In genomic region chr13:23639672-23640275, GRCh38 we compare ENCODE assay signal across 19 cellular contexts.
A peak's percentile ranks its signal among the peaks of the same experiment; 100 is the strongest.
DNase-seq lines count a peak whose midpoint lies in the region; ATAC-seq and TF ChIP-seq lines count a peak whose summit lies in the region.
"Had no signal": no experiment of that assay in that cellular context is flagged by ENCODE, and none has a peak within 500 bp of the region (broad histone marks: within the 10 kb centered on the region; RNA-seq: fewer than 3 reads in every experiment).

No MANE protein-coding gene starts in this region.

- no peaks in the 10 kb centered on the region for H3K27me3 ChIP-seq in body of pancreas
- H3K27me3 ChIP-seq: vagina had no signal

- no peaks in the 10 kb centered on the region for H3K9me3 ChIP-seq in body of pancreas
- H3K9me3 ChIP-seq: SK-N-SH, vagina had no signal

- H3K4me3 ChIP-seq in body of pancreas = no peak overlapping the region
- H3K4me3 ChIP-seq: vagina had no signal

- WGBS in body of pancreas, 2 donors = 58 to 59% methylated on average over 11 of the region's 11 CpGs

- H3K36me3 ChIP-seq in body of pancreas (replicated peaks in 1 of 2; ENCODE audit: insufficient read depth in 1 of 2, low read depth in 2 of 2) = no peaks in the 10 kb centered on the region
- H3K36me3 ChIP-seq: vagina, WERI-Rb-1 had no signal

- intact Hi-C loops in body of pancreas (cut with DNase I) = no loop called here

- TF ChIP-seq POLR2A in body of pancreas (IDR thresholded peaks at IDR 0.05) = no peak

- peak; percentile 81 for DNase-seq in NCI-H345 (lab: John Stamatoyannopoulos, UW)
- no peak for DNase-seq in body of pancreas
- peak; percentile 54 for DNase-seq in left kidney (ENCODE audit: low read depth, low spot score)
- DNase-seq in substantia nigra (lab: John Stamatoyannopoulos, UW) = peak in 6 of 49 donors; percentile 12 to 58 (median 38)
- no peak for DNase-seq in germinal center (ENCODE audit: low spot score)
- DNase-seq in NCI-H446 treated with DMSO at 0.1 percent for 48 hours (lab: John Stamatoyannopoulos, UW) = no peak
- DNase-seq: CD8-positive, alpha-beta T cell; DMS53; endodermal cell; GDM1; KBM-7; left colon; natural killer cell; NCI-H1694; NCI-H2227 treated with DMSO at 0.1 percent for 48 hours; SK-N-SH; WERI-Rb-1 had no signal

- H3K4me1 ChIP-seq in body of pancreas = no peaks in the 10 kb centered on the region

- TF ChIP-seq CTCF in body of pancreas (IDR thresholded peaks at IDR 0.05) = no peak

- peak overlapping the region in 3 of 4 donors; percentile 29 to 68 (median 43) for H3K27ac ChIP-seq in body of pancreas
- H3K27ac ChIP-seq in substantia nigra (ENCODE audit: low read depth, low read length, poor library complexity, severe bottlenecking) = peak overlapping the region; percentile 89
- H3K27ac ChIP-seq: vagina, WERI-Rb-1 had no signal

- ATAC-seq in body of pancreas = peak; percentile 59
- ATAC-seq in GM19397 (IDR thresholded peaks at IDR 0.05; ENCODE audit: unreplicated experiment) = no peak
- ATAC-seq: CD8-positive, alpha-beta T cell; left colon; natural killer cell had no signal

Comparison
In these comparisons a context has a peak if more than half of its experiments do, and no peak if none do; other contexts are left out.
1. DNase-seq: peak in NCI-H345 (single experiment) and left kidney (single experiment); none in body of pancreas (0 of 4), germinal center (single experiment) and NCI-H446 treated with DMSO at 0.1 percent for 48 hours (single experiment).